20 cellular contexts compared by ENCODE assay signal in genomic region chr11:6489338-6489737, GRCh38. TPM values are rescaled to one million over a fixed set of nuclear protein-coding genes. Genes with fewer than 3 reads are reported as not detected.
"Had no signal": no experiment of that assay in that cellular context is flagged by ENCODE, and none has a peak within 500 bp of the region (broad histone marks: within the 10 kb centered on the region; RNA-seq: fewer than 3 reads in every experiment).

No MANE protein-coding gene starts in this region.

- H3K4me3 ChIP-seq: gastrocnemius medialis, heart left ventricle, skin epidermis, upper lobe of left lung had no signal

- H3K4me1 Mint-ChIP-seq: endodermal cell, nephron had no signal

- H3K4me3 Mint-ChIP-seq: activated CD4-positive, alpha-beta T cell treated with anti-CD3 and anti-CD28 coated beads for 36 hours; activated CD8-positive, alpha-beta T cell treated with anti-CD3 and anti-CD28 coated beads, Interleukin-2, amount 10 ng/mL, durations not matched to agents 7 days and 5 days; endodermal cell; nephron; T-helper 17 cell had no signal

- FAIRE-seq: bronchial epithelial cell had no signal

- DNase-seq: activated CD4-positive, alpha-beta T cell treated with anti-CD3 and anti-CD28 coated beads for 36 hours; activated CD8-positive, alpha-beta memory T cell treated with anti-CD3 and anti-CD28 coated beads, Interleukin-2, amount 50 U/mL, for 4 hours; activated CD8-positive, alpha-beta T cell treated with anti-CD3 and anti-CD28 coated beads, Interleukin-2, amount 10 ng/mL, durations not matched to agents 7 days and 5 days; activated gamma-delta T cell treated with Interleukin-2 at 50 U/mL for 16 hours; aorta; endodermal cell; erythroblast; gastrocnemius medialis; heart left ventricle; left cardiac atrium; occipital lobe; stimulated activated CD4-positive, alpha-beta T cell treated with anti-CD3 and anti-CD28 coated beads, Interleukin-4, amount 100 ng/mL, for 4 hours; stimulated activated CD8-positive, alpha-beta memory T cell treated with anti-CD3 and anti-CD28 coated beads, Interleukin-4, amount 100 ng/mL, for 48 hours; stimulated activated naive CD8-positive, alpha-beta T cell treated with anti-CD3 and anti-CD28 coated beads, Interleukin-15, Interleukin-2, amounts not matched to agents 100 U/mL and 50 U/mL, for 24 hours; T-helper 17 cell; upper lobe of left lung had no signal

- H3K27ac ChIP-seq: gastrocnemius medialis, heart left ventricle, skin epidermis, upper lobe of left lung had no signal

- H3K9me3 ChIP-seq: gastrocnemius medialis, heart left ventricle, upper lobe of left lung had no signal

- H3K27me3 ChIP-seq: gastrocnemius medialis, heart left ventricle, upper lobe of left lung had no signal

- H3K27me3 Mint-ChIP-seq: activated CD4-positive, alpha-beta T cell treated with anti-CD3 and anti-CD28 coated beads for 36 hours; T-helper 17 cell had no signal

- H3K4me1 ChIP-seq: gastrocnemius medialis, heart left ventricle had no signal

- H3K27ac Mint-ChIP-seq: activated CD4-positive, alpha-beta T cell treated with anti-CD3 and anti-CD28 coated beads for 36 hours; activated CD8-positive, alpha-beta T cell treated with anti-CD3 and anti-CD28 coated beads, Interleukin-2, amount 10 ng/mL, durations not matched to agents 7 days and 5 days; endodermal cell; nephron had no signal

- H3K9me3 Mint-ChIP-seq: endodermal cell, nephron had no signal

RNA-seq across cellular contexts. Expression of gene HPX, which starts 48.6 kb away (rescaled TPM):
- total RNA-seq: activated CD8-positive, alpha-beta T cell treated with anti-CD3 and anti-CD28 coated beads, Interleukin-2, amount 10 ng/mL, durations not matched to agents 7 days and 5 days; lung microvascular endothelial cell had no signal
